Comparison of ENCODE assay signal across 17 cellular contexts in genomic region chr4:47106561-47106960, GRCh38.
DNase-seq lines count a peak whose midpoint lies in the region; ATAC-seq and TF ChIP-seq lines count a peak whose summit lies in the region.
"Had no signal": no experiment of that assay in that cellular context is flagged by ENCODE, and none has a peak within 500 bp of the region (broad histone marks: within the 10 kb centered on the region; RNA-seq: fewer than 3 reads in every experiment).

No MANE protein-coding gene starts in this region.

- no peak for ATAC-seq in stimulated activated naive CD8-positive, alpha-beta T cell treated with anti-CD3 and anti-CD28 coated beads, Interleukin-15, Interleukin-2, amounts not matched to agents 100 U/mL and 50 U/mL, for 24 hours
- ATAC-seq: GM23338, PC-3 had no signal

- DNase-seq in HT1080 (ENCODE audit: low read depth), result peak; percentile 12
- DNase-seq in NCI-H226, result peak; percentile 51
- peak; percentile 52 to 71 for DNase-seq in fibroblast of lung (ENCODE audit: low read depth in 2 of 2)
- DNase-seq in skeletal muscle cell (ENCODE audit: low read depth), result peak; percentile 17
- DNase-seq in ACHN, result no peak
- no peak for DNase-seq in stimulated activated naive CD8-positive, alpha-beta T cell treated with anti-CD3 and anti-CD28 coated beads, Interleukin-15, Interleukin-2, amounts not matched to agents 100 U/mL and 50 U/mL, for 24 hours
- DNase-seq in NCI-H2171 (lab: John Stamatoyannopoulos, UW), result no peak
- DNase-seq: COR-L47, Karpas-422, NCI-H1417 treated with DMSO at 0.1 percent for 48 hours, NCI-H2029, NCI-H2171 treated with DMSO at 0.1 percent for 48 hours, NCI-H510A, NCI-H82, PC-3 had no signal

- no peak overlapping the region for H3K9ac ChIP-seq in fibroblast of lung (ENCODE audit: insufficient read depth, low read length)

- no peak overlapping the region for H2AFZ ChIP-seq in fibroblast of lung (ENCODE audit: low read length)
- H2AFZ ChIP-seq: GM23338 had no signal

- H3K4me2 ChIP-seq in fibroblast of lung (ENCODE audit: extremely low read depth, insufficient read depth, low read length), result no peak overlapping the region
- H3K4me2 ChIP-seq: GM23338 had no signal

- no peaks in the 10 kb centered on the region for H4K20me1 ChIP-seq in fibroblast of lung (ENCODE audit: control insufficient read depth, extremely low read depth, insufficient read depth, low read length)

- in situ Hi-C loops in ACHN (cut with HindIII; ENCODE audit: low pct_ligation_motif_present, low pct_unique_long_range_greater_than_20kb, low sequenced_read_pairs), result no loop called here

- H3K79me2 ChIP-seq in fibroblast of lung (ENCODE audit: control insufficient read depth, insufficient read depth, low read length), result no peaks in the 10 kb centered on the region

- no peaks in the 10 kb centered on the region for H3K36me3 ChIP-seq in fibroblast of lung (ENCODE audit: control insufficient read depth, insufficient read depth, low read length)
- H3K36me3 ChIP-seq: SJSA1 had no signal

- H3K4me1 ChIP-seq in fibroblast of lung (ENCODE audit: control insufficient read depth, extremely low read depth, insufficient read depth, low read length), result no peaks in the 10 kb centered on the region
- H3K4me1 ChIP-seq: SJSA1 had no signal

- no peak for TF ChIP-seq CTCF in fibroblast of lung (conservative IDR thresholded peaks at IDR 0.05 in 1 of 2, IDR thresholded peaks at IDR 0.05 in 1 of 2; ENCODE audit: low read depth in 1 of 2, low read length in 2 of 2)

- no peaks in the 10 kb centered on the region for H3K9me3 ChIP-seq in fibroblast of lung (ENCODE audit: control insufficient read depth, insufficient read depth, low read depth, low read length)
- H3K9me3 ChIP-seq: SJSA1 had no signal

- no peak overlapping the region for H3K4me3 ChIP-seq in fibroblast of lung (replicated peaks in 1 of 4; ENCODE audit: control extremely low read depth in 1 of 4, insufficient read depth in 1 of 4, low read depth in 3 of 4, low read length in 4 of 4)
- no peak overlapping the region for H3K4me3 ChIP-seq in skeletal muscle cell (ENCODE audit: low read depth, low read length)
- H3K4me3 ChIP-seq: GM23338, SJSA1 had no signal

- no peaks in the 10 kb centered on the region for H3K27me3 ChIP-seq in fibroblast of lung (ENCODE audit: control insufficient read depth, insufficient read depth, low read length)
- H3K27me3 ChIP-seq: SJSA1 had no signal

- H3K27ac ChIP-seq in fibroblast of lung (ENCODE audit: insufficient read depth, low read length), result no peak overlapping the region
- H3K27ac ChIP-seq: SJSA1 had no signal

Comparison
In these comparisons a context has a peak if more than half of its experiments do, and no peak if none do; other contexts are left out.
1. DNase-seq: peak in HT1080 (single experiment), NCI-H226 (single experiment), fibroblast of lung (2 of 2) and skeletal muscle cell (single experiment); none in ACHN (single experiment), stimulated activated naive CD8-positive, alpha-beta T cell treated with anti-CD3 and anti-CD28 coated beads, Interleukin-15, Interleukin-2, amounts not matched to agents 100 U/mL and 50 U/mL, for 24 hours (single experiment) and NCI-H2171 (single experiment).